8 cellular contexts compared by ENCODE assay signal in the genomic region with DNA sequence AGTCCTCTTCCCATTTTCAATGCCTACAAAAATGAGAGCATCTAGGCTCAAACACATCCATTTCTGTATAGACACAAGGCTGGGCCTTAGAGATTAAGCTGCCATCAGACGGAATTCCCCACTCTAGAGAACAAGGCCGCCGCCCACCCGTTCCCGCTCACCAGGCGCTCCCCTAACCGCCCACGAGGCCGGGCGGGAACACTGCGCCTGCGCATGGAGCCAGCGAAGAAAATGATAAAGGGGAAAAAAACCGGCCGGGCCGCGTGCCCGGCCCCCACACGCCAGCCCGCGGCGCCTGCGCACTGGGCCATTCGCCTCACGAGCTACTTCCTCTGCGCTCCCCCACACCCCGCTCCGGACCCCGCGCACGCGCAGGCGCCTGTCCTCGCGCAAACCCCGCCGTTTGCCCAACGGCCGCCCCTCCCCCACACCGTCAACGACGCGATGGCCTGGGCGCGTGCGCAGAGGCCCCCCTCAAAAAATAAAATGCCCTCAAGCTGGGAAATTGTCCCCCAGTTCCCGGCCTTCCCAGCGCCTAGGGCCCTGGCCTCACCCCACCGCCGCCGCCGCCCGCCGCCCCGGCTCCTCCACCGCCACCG. TPM values are rescaled to one million over a fixed set of nuclear protein-coding genes. Genes with fewer than 3 reads are reported as not detected.
DNase-seq lines count a peak whose midpoint lies in the region; ATAC-seq, FAIRE-seq and TF ChIP-seq lines count a peak whose summit lies in the region.

No MANE protein-coding gene starts in this region.

- H3K9me3 ChIP-seq in CD4-positive, CD25-positive, alpha-beta regulatory T cell (ENCODE audit: control insufficient read depth in 2 of 2, low read length in 2 of 2), result no peaks in the 10 kb centered on the region
- no peaks in the 10 kb centered on the region for H3K9me3 ChIP-seq in esophagus squamous epithelium

- peak in 1 of 6 experiments; percentile 39 for TF ChIP-seq CTCF in esophagus squamous epithelium (IDR thresholded peaks at IDR 0.05)

- H3K36me3 Mint-ChIP-seq in CD4-positive, CD25-positive, alpha-beta regulatory T cell, result peaks cover 34% of the 10 kb centered on the region

- TF ChIP-seq POLR2A in esophagus squamous epithelium (IDR thresholded peaks at IDR 0.05), result peak in 1 of 4 donors; percentile 1

- peaks cover 10% of the 10 kb centered on the region for H3K27me3 Mint-ChIP-seq in CD4-positive, CD25-positive, alpha-beta regulatory T cell

- peak overlapping the region; percentile 89 to 99 (median 99) for H3K27ac Mint-ChIP-seq in CD4-positive, CD25-positive, alpha-beta regulatory T cell

- intact Hi-C loops in esophagus squamous epithelium (cut with DNase I), result no loop called here

- H3K9me3 Mint-ChIP-seq in CD4-positive, CD25-positive, alpha-beta regulatory T cell, result no peaks in the 10 kb centered on the region

- H3K27ac ChIP-seq in CD4-positive, CD25-positive, alpha-beta regulatory T cell (ENCODE audit: insufficient read depth, low read length, poor library complexity, severe bottlenecking), result peak overlapping the region; percentile 99
- peak overlapping the region; percentile 93 to 100 (median 100) for H3K27ac ChIP-seq in esophagus squamous epithelium

- ATAC-seq in CD4-positive, CD25-positive, alpha-beta regulatory T cell (ENCODE audit: low read depth in 2 of 2), result peak; percentile 11 to 12
- peak; percentile 13 for ATAC-seq in GM21717 (IDR thresholded peaks at IDR 0.05; ENCODE audit: unreplicated experiment)

- peaks cover 72% of the 10 kb centered on the region for H3K4me1 ChIP-seq in CD4-positive, CD25-positive, alpha-beta regulatory T cell (ENCODE audit: control insufficient read depth, insufficient read depth, low read length, poor library complexity, severe bottlenecking)
- peaks cover 32 to 72% (median 42%) of the 10 kb centered on the region in 3 donors for H3K4me1 ChIP-seq in esophagus squamous epithelium

- no peak for FAIRE-seq in RCC 7860 (lab: Jason Lieb, UNC)

- peaks cover 37% of the 10 kb centered on the region for H3K36me3 ChIP-seq in CD4-positive, CD25-positive, alpha-beta regulatory T cell (ENCODE audit: control insufficient read depth, insufficient read depth, low read length)
- H3K36me3 ChIP-seq in esophagus squamous epithelium, result peaks cover 29 to 37% (median 35%) of the 10 kb centered on the region in 3 donors

- H3K27me3 ChIP-seq in CD4-positive, CD25-positive, alpha-beta regulatory T cell (ENCODE audit: control insufficient read depth, insufficient read depth, low read length), result no peaks in the 10 kb centered on the region
- H3K27me3 ChIP-seq in esophagus squamous epithelium, result no peaks in the 10 kb centered on the region

- H3K4me1 Mint-ChIP-seq in CD4-positive, CD25-positive, alpha-beta regulatory T cell, result peaks cover 0 to 66% (median 40%) of the 10 kb centered on the region in 4 donors

- 0 to 2% methylated on average over 4 to 23 of the region's 57 CpGs for WGBS in esophagus squamous epithelium, 2 donors

- H3K4me3 ChIP-seq in CD4-positive, CD25-positive, alpha-beta regulatory T cell (ENCODE audit: low read depth, low read length), result peak overlapping the region; percentile 91
- peak overlapping the region; percentile 62 to 100 (median 92) for H3K4me3 ChIP-seq in esophagus squamous epithelium

- DNase-seq in CD4-positive, CD25-positive, alpha-beta regulatory T cell, result peak; percentile 95 to 96 (median 95)
- DNase-seq in LHCN-M2 (ENCODE audit: low read depth) (peak; percentile 94), RCC 7860 (ENCODE audit: low spot score) (peak; percentile 91), activated T-helper 1 cell treated with Interleukin-2 at 50 U/mL for 16 hours (ENCODE audit: low read depth) (peak; percentile 95), esophagus squamous epithelium (lab: John Stamatoyannopoulos, UW) (peak; percentile 80), myocyte (ENCODE audit: low read depth) (peak; percentile 97)
- DNase-seq in stimulated activated CD8-positive, alpha-beta memory T cell treated with anti-CD3 and anti-CD28 coated beads, Interleukin-7, amount 100 ng/mL, for 24 hours (ENCODE audit: low read depth), result peak; percentile 97

- peak overlapping the region; percentile 84 to 97 (median 96) for H3K4me3 Mint-ChIP-seq in CD4-positive, CD25-positive, alpha-beta regulatory T cell

RNA-seq across cellular contexts. Expression of gene HNRNPL, which starts 0.5 kb away (rescaled TPM):
- total RNA-seq in CD4-positive, CD25-positive, alpha-beta regulatory T cell, result 503 TPM
- 10 to 100 TPM; 66.3 to 93.6 (median 85.5) TPM for polyA plus RNA-seq in CD4-positive, CD25-positive, alpha-beta regulatory T cell
- total RNA-seq in LHCN-M2 (2014; rRNA removed) (289 and 297 TPM in 2 replicates), esophagus squamous epithelium (100 to 1,000 TPM; 136 to 186 (median 167) TPM), myocyte (218 and 220 TPM in 2 replicates)
- polyA plus RNA-seq in LHCN-M2 (2012), result 335 TPM
- polyA plus RNA-seq in myocyte (2012), result 213 TPM

RNA-seq across cellular contexts. Expression of gene ECH1, which starts 17.7 kb away (rescaled TPM):
- total RNA-seq in CD4-positive, CD25-positive, alpha-beta regulatory T cell, result 95.2 TPM
- polyA plus RNA-seq in CD4-positive, CD25-positive, alpha-beta regulatory T cell, result 100 to 1,000 TPM; 248 to 308 (median 277) TPM
- 28.7 and 41.0 TPM in 2 replicates for total RNA-seq in LHCN-M2 (2014; rRNA removed)
- 142 TPM for polyA plus RNA-seq in LHCN-M2 (2012)
- total RNA-seq in esophagus squamous epithelium, result 100 to 1,000 TPM in 1 of 4 donors, 10 to 100 TPM in 3; 63.4 to 129 (median 85.9) TPM
- total RNA-seq in myocyte, result 78.4 and 81.9 TPM in 2 replicates
- polyA plus RNA-seq in myocyte (2012), result 163 TPM

RNA-seq across cellular contexts. Expression of gene RINL, which starts 28.8 kb away (rescaled TPM):
- total RNA-seq in CD4-positive, CD25-positive, alpha-beta regulatory T cell, result 48.9 TPM
- polyA plus RNA-seq in CD4-positive, CD25-positive, alpha-beta regulatory T cell, result 10 to 100 TPM; 30.1 to 39.7 (median 36.5) TPM
- total RNA-seq in LHCN-M2 (2014; rRNA removed), result 0.34 TPM in 1 of 2 replicates, not detected in the other
- polyA plus RNA-seq in LHCN-M2 (2012), result 0.11 TPM
- total RNA-seq in esophagus squamous epithelium, result 10 to 100 TPM in 1 of 4 donors, 1 to 10 TPM in 3; 4.8 to 14.9 (median 5.7) TPM
- 8.3 and 20.6 TPM in 2 replicates for total RNA-seq in myocyte
- polyA plus RNA-seq in myocyte (2012), result 5.4 TPM

RNA-seq across cellular contexts. Expression of gene LGALS4, which starts 36.5 kb away (rescaled TPM):
- total RNA-seq in CD4-positive, CD25-positive, alpha-beta regulatory T cell, result 2.1 TPM
- under 1 TPM in 1 of 4 donors, not detected in 3; 0.10 TPM for polyA plus RNA-seq in CD4-positive, CD25-positive, alpha-beta regulatory T cell
- not detected in 2 replicates for total RNA-seq in LHCN-M2 (2014; rRNA removed)
- polyA plus RNA-seq in LHCN-M2 (2012), result 0.15 TPM
- under 1 TPM in 2 of 4 donors, not detected in 2; 0.62 to 0.76 TPM for total RNA-seq in esophagus squamous epithelium
- total RNA-seq in myocyte, result not detected in 2 replicates
- 0.43 TPM for polyA plus RNA-seq in myocyte (2012)

RNA-seq across cellular contexts. Expression of gene SIRT2, which starts 50.2 kb away (rescaled TPM):
- total RNA-seq in CD4-positive, CD25-positive, alpha-beta regulatory T cell, result 78.4 TPM
- polyA plus RNA-seq in CD4-positive, CD25-positive, alpha-beta regulatory T cell, result 10 to 100 TPM; 33.8 to 52.0 (median 44.3) TPM
- total RNA-seq in LHCN-M2 (2014; rRNA removed), result 64.6 and 73.2 TPM in 2 replicates
- 62.7 TPM for polyA plus RNA-seq in LHCN-M2 (2012)
- 10 to 100 TPM; 39.8 to 71.5 (median 52.7) TPM for total RNA-seq in esophagus squamous epithelium
- 1,616 and 2,451 TPM in 2 replicates for total RNA-seq in myocyte
- 347 TPM for polyA plus RNA-seq in myocyte (2012)

Comparison
In these comparisons a context has a peak if more than half of its experiments do, and no peak if none do; other contexts are left out.
1. Peak in every context shown above with its lines: DNase-seq, ATAC-seq, H3K4me3 ChIP-seq and H3K27ac ChIP-seq.